ENCODE assay signal across 15 cellular contexts in genomic region chr9:21533597-21533996, GRCh38. TPM values are rescaled to one million over a fixed set of nuclear protein-coding genes. Genes with fewer than 3 reads are reported as not detected.
DNase-seq lines count a peak whose midpoint lies in the region; ATAC-seq and TF ChIP-seq lines count a peak whose summit lies in the region.
"Had no signal": no experiment of that assay in that cellular context is flagged by ENCODE, and none has a peak within 500 bp of the region (broad histone marks: within the 10 kb centered on the region; RNA-seq: fewer than 3 reads in every experiment).

No MANE protein-coding gene starts in this region.

- H3K4me2 ChIP-seq in GM23248 (ENCODE audit: unreplicated experiment), result peak overlapping the region; percentile 8

- no peaks in the 10 kb centered on the region for H3K9me3 ChIP-seq in GM23248 (ENCODE audit: low read depth)
- H3K9me3 ChIP-seq in endodermal cell (ENCODE audit: control insufficient read depth, low read length), result peaks cover 10% of the 10 kb centered on the region

- in situ Hi-C loops in GM23248 (cut with MboI), result no loop called here

- H3K9me3 Mint-ChIP-seq in HFFc6 (no peaks in the 10 kb centered on the region), endodermal cell (no peaks in the 10 kb centered on the region), mesothelial cell of epicardium (peaks cover 25% of the 10 kb centered on the region)
- H3K9me3 Mint-ChIP-seq: CD8-positive, alpha-beta T cell had no signal

- H3K36me3 ChIP-seq in GM23248 (ENCODE audit: low read depth), result peaks cover 60% of the 10 kb centered on the region
- peaks cover 14% of the 10 kb centered on the region for H3K36me3 ChIP-seq in endodermal cell (ENCODE audit: control insufficient read depth, insufficient read depth, low read length)

- peaks cover 92% of the 10 kb centered on the region for H3K79me2 ChIP-seq in GM23248 (ENCODE audit: insufficient read depth)

- peaks cover 81% of the 10 kb centered on the region for H3F3A ChIP-seq in GM23248 (ENCODE audit: insufficient read depth)

- H3K27ac ChIP-seq in GM23248, result peak overlapping the region; percentile 29
- H3K27ac ChIP-seq in endodermal cell (ENCODE audit: low read depth, low read length), result no peak overlapping the region

- ATAC-seq in GM19328 (IDR thresholded peaks at IDR 0.05; ENCODE audit: unreplicated experiment), result no peak
- no peak for ATAC-seq in HG03196 (IDR thresholded peaks at IDR 0.05; ENCODE audit: unreplicated experiment)
- ATAC-seq: CD8-positive, alpha-beta T cell; HepG2 had no signal

- H2AFZ ChIP-seq in GM23248, result no peak overlapping the region

- H3K36me3 Mint-ChIP-seq in HFFc6 (ENCODE audit: low read depth) (peaks cover 71% of the 10 kb centered on the region), endodermal cell (ENCODE audit: low read depth) (peaks cover 41% of the 10 kb centered on the region), mesothelial cell of epicardium (peaks cover 42% of the 10 kb centered on the region)
- H3K36me3 Mint-ChIP-seq: CD14-positive monocyte had no signal

- peaks cover 17% of the 10 kb centered on the region for H4K20me1 ChIP-seq in GM23248 (ENCODE audit: insufficient read depth)

- DNase-seq in GM23248 (no peak), HFFc6 (no peak), endodermal cell (no peak), mesothelial cell of epicardium (ENCODE audit: low spot score in 2 of 2, unreplicated experiment in 2 of 2) (no peak), SHP77 treated with DMSO at 0.1 percent for 48 hours (lab: John Stamatoyannopoulos, UW) (no peak)
- DNase-seq: CD8-positive, alpha-beta T cell; COR-L47; DMS153; DMS79 treated with DMSO at 0.1 percent for 48 hours; EL; H7 had no signal

- H3K9me2 ChIP-seq in GM23248 (ENCODE audit: insufficient read depth), result no peaks in the 10 kb centered on the region

- peaks cover 40% of the 10 kb centered on the region for H3K4me1 ChIP-seq in GM23248 (ENCODE audit: insufficient read depth)
- no peaks in the 10 kb centered on the region for H3K4me1 ChIP-seq in endodermal cell (ENCODE audit: control insufficient read depth, insufficient read depth, low read length)

- peaks cover 77% of the 10 kb centered on the region for H3K4me1 Mint-ChIP-seq in HFFc6 (ENCODE audit: low read depth)
- peaks cover 3% of the 10 kb centered on the region for H3K4me1 Mint-ChIP-seq in endodermal cell
- H3K4me1 Mint-ChIP-seq in mesothelial cell of epicardium, result peaks cover 11% of the 10 kb centered on the region
- H3K4me1 Mint-ChIP-seq: CD14-positive monocyte had no signal

- TF ChIP-seq CTCF in HFFc6 (IDR thresholded peaks at IDR 0.05) (no peak), endodermal cell (conservative IDR thresholded peaks at IDR 0.05) (no peak), mesothelial cell of epicardium (IDR thresholded peaks at IDR 0.05; ENCODE audit: unreplicated experiment) (no peak)

- H3K27ac Mint-ChIP-seq in HFFc6 (peak overlapping the region; percentile 71), endodermal cell (peak overlapping the region; percentile 10), mesothelial cell of epicardium (peak overlapping the region; percentile 78)
- H3K27ac Mint-ChIP-seq: CD14-positive monocyte; CD8-positive, alpha-beta T cell had no signal

- H3K27me3 ChIP-seq in GM23248 (replicated peaks; ENCODE audit: insufficient read depth) (no peaks in the 10 kb centered on the region), endodermal cell (ENCODE audit: control insufficient read depth, insufficient read depth, low read length, poor library complexity, severe bottlenecking) (no peaks in the 10 kb centered on the region)

- H3K4me3 Mint-ChIP-seq in HFFc6 (no peak overlapping the region), endodermal cell (no peak overlapping the region), mesothelial cell of epicardium (no peak overlapping the region)
- H3K4me3 Mint-ChIP-seq: CD14-positive monocyte; CD8-positive, alpha-beta T cell had no signal

- peaks cover 3% of the 10 kb centered on the region for H3K27me3 Mint-ChIP-seq in HFFc6 (ENCODE audit: insufficient read depth)
- H3K27me3 Mint-ChIP-seq in endodermal cell (ENCODE audit: insufficient read depth), result no peaks in the 10 kb centered on the region
- no peaks in the 10 kb centered on the region for H3K27me3 Mint-ChIP-seq in mesothelial cell of epicardium (ENCODE audit: low read depth)

- H3K4me3 ChIP-seq in GM23248 (no peak overlapping the region), endodermal cell (ENCODE audit: low read length) (no peak overlapping the region)

- H3K9ac ChIP-seq in GM23248, result no peak overlapping the region
- no peak overlapping the region for H3K9ac ChIP-seq in endodermal cell (ENCODE audit: extremely low read depth, low read length, poor library complexity, severe bottlenecking)

- WGBS in GM23248 (ENCODE audit: low coverage in 1 of 2, low lambda C conversion rate in 2 of 2, missing lambda C conversion rate in 2 of 2), 2 experiments, result 64 to 67% methylated on average over 4 of the region's 4 CpGs
- WGBS in endodermal cell (ENCODE audit: insufficient coverage in 1 of 2, insufficient read length in 1 of 2), 2 experiments, result 69 to 78% methylated on average over 1 to 4 of the region's 4 CpGs

RNA-seq across cellular contexts. Expression of gene IFNE, which starts 51.5 kb away (rescaled TPM):
- total RNA-seq in GM23248 (2014; rRNA removed; shearing (Covaris generic)), result 1.8 TPM in 2 replicates
- polyA plus RNA-seq in GM23248 (2016; fragmentation: Nextera tagmentation; extraction: Ambion mirVana), result 0.80 and 1.3 TPM in 2 replicates
- 1 to 10 TPM in 3 of 6 experiments, under 1 TPM in 3; 0.74 to 2.3 (median 0.93) TPM for total RNA-seq in HFFc6 (2021; fragmentation: NEBNext Ultra II Directional; extraction: Animal tissue kit (Norgen Biotek cat#: 25700))
- 1 to 10 TPM; 1.5 to 2.0 TPM for total RNA-seq in endodermal cell
- not detected for polyA plus RNA-seq in endodermal cell (2013, experiment 1 of 2)
- not detected for polyA plus RNA-seq in endodermal cell (2013, experiment 2 of 2)
- total RNA-seq in mesothelial cell of epicardium, result 1.6 to 2.0 TPM (median 1.7 TPM) in 3 replicates
- total RNA-seq: CD8-positive, alpha-beta T cell; H7; HepG2 had no signal
- polyA plus RNA-seq: CD14-positive monocyte, HepG2 had no signal

Comparison
In these comparisons a context has a peak if more than half of its experiments do, and no peak if none do; other contexts are left out.
1. H3K27ac Mint-ChIP-seq: peak in every context shown above with its lines; median percentile 78 in mesothelial cell of epicardium; 71 in HFFc6; 10 in endodermal cell.